ENCODE assay signal across 25 cellular contexts in genomic region chr6:95078457-95078856, GRCh38.
"Had no signal": no experiment of that assay in that cellular context is flagged by ENCODE, and none has a peak within 500 bp of the region (broad histone marks: within the 10 kb centered on the region; RNA-seq: fewer than 3 reads in every experiment).

No MANE protein-coding gene starts in this region.

- H3K27ac Mint-ChIP-seq: activated CD8-positive, alpha-beta T cell treated with anti-CD3 and anti-CD28 coated beads, Interleukin-2, amount 10 ng/mL, durations not matched to agents 7 days and 5 days; activated naive CD4-positive, alpha-beta T cell treated with anti-CD3 and anti-CD28 coated beads, Interleukin-2, amount 50 U/mL, for 24 hours; T-helper 17 cell; WTC11 had no signal

- DNase-seq: activated CD4-positive, alpha-beta T cell treated with anti-CD3 and anti-CD28 coated beads for 48 hours; activated CD4-positive, alpha-beta T cell treated with anti-CD3 and anti-CD28 coated beads, Interleukin-2, amount 50 U/mL, for 4 hours; activated CD4-positive, CD25-positive, alpha-beta regulatory T cell treated with anti-CD3 and anti-CD28 coated beads, Interleukin-2, amount 50 U/mL, for 72 hours; activated CD8-positive, alpha-beta memory T cell treated with anti-CD3 and anti-CD28 coated beads, Interleukin-2, amount 50 U/mL, for 48 hours; activated CD8-positive, alpha-beta T cell treated with anti-CD3 and anti-CD28 coated beads, Interleukin-2, amount 10 ng/mL, durations not matched to agents 7 days and 5 days; activated T-cell treated with anti-CD3 and anti-CD28 coated beads, Interleukin-2, amount 50 U/mL, for 1 hour; aorta; caudate nucleus; NCI-H1417; NCI-H1694; NCI-H2029; NCI-H2107; NCI-H2171 treated with DMSO at 0.1 percent for 48 hours; NCI-H226; NCI-H526; NK-92 treated with Interleukin-12 subunit alpha and Interleukin-12 subunit beta, amount 100 ng/mL, for 24 hours; Peyer's patch; SHP77; T-helper 17 cell; T-helper 9 cell had no signal

- H3K27me3 Mint-ChIP-seq: activated naive CD4-positive, alpha-beta T cell treated with anti-CD3 and anti-CD28 coated beads, Interleukin-2, amount 50 U/mL, for 24 hours; T-helper 17 cell had no signal

- ATAC-seq: activated CD8-positive, alpha-beta T cell treated with anti-CD3 and anti-CD28 coated beads, Interleukin-2, amount 10 ng/mL, durations not matched to agents 7 days and 5 days; T-helper 17 cell; WTC11 had no signal

- H3K36me3 ChIP-seq: breast epithelium, Peyer's patch, SJSA1 had no signal

- H3K4me3 ChIP-seq: breast epithelium, Peyer's patch, SJSA1 had no signal

- H3K4me3 Mint-ChIP-seq: activated CD8-positive, alpha-beta T cell treated with anti-CD3 and anti-CD28 coated beads, Interleukin-2, amount 10 ng/mL, durations not matched to agents 7 days and 5 days; activated naive CD4-positive, alpha-beta T cell treated with anti-CD3 and anti-CD28 coated beads, Interleukin-2, amount 50 U/mL, for 24 hours; T-helper 17 cell; WTC11 had no signal

- H3K27ac ChIP-seq: breast epithelium, Peyer's patch, RWPE1, SJSA1 had no signal

- H3K9me3 ChIP-seq: breast epithelium, Peyer's patch, SJSA1 had no signal

- H3K9me3 Mint-ChIP-seq: activated naive CD4-positive, alpha-beta T cell treated with anti-CD3 and anti-CD28 coated beads, Interleukin-2, amount 50 U/mL, for 24 hours; WTC11 had no signal

- H3K27me3 ChIP-seq: breast epithelium, Peyer's patch, SJSA1 had no signal

- H3K36me3 Mint-ChIP-seq: activated naive CD4-positive, alpha-beta T cell treated with anti-CD3 and anti-CD28 coated beads, Interleukin-2, amount 50 U/mL, for 24 hours; WTC11 had no signal

- H3K4me1 Mint-ChIP-seq: activated naive CD4-positive, alpha-beta T cell treated with anti-CD3 and anti-CD28 coated beads, Interleukin-2, amount 50 U/mL, for 24 hours; T-helper 17 cell; WTC11 had no signal

- H3K4me1 ChIP-seq: breast epithelium, Peyer's patch, SJSA1 had no signal
